ENCODE assay signal across 23 cellular contexts in the genomic region with DNA sequence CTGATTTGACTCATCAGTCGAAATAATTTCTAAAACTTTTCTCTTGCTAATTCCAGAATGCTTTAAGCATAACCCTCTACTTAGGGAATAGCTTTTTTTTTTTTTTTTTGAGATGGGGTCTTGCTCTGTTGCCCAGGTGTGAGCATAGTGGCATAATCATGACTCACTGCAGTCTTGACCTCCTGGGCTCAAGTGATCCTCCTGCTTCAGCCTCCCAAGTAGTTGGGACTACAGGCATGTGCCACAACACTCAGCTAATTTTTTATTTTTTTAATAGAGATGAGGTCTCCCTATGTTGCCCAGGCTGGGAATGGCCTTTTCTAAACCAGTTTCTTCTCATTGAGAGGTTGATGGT. TPM values are rescaled to one million over a fixed set of nuclear protein-coding genes. Genes with fewer than 3 reads are reported as not detected.
DNase-seq lines count a peak whose midpoint lies in the region; ATAC-seq, FAIRE-seq and TF ChIP-seq lines count a peak whose summit lies in the region.
"Had no signal": no experiment of that assay in that cellular context is flagged by ENCODE, and none has a peak within 500 bp of the region (broad histone marks: within the 10 kb centered on the region; RNA-seq: fewer than 3 reads in every experiment).

No MANE protein-coding gene starts in this region.

- no peak for TF ChIP-seq CTCF in HepG2 (CRISPR knock-in tag; IDR thresholded peaks at IDR 0.05)
- TF ChIP-seq CTCF in right lobe of liver (IDR thresholded peaks at IDR 0.05) = no peak
- no peak for TF ChIP-seq CTCF in RWPE1 (conservative IDR thresholded peaks at IDR 0.05; ENCODE audit: low read depth)
- no peak for TF ChIP-seq CTCF in keratinocyte (optimal IDR thresholded peaks at IDR 0.05 in 1 of 3, IDR thresholded peaks at IDR 0.05 in 1 of 3, conservative IDR thresholded peaks at IDR 0.05 in 1 of 3; ENCODE audit: extremely low read depth in 1 of 3, insufficient read depth in 2 of 3, low read length in 3 of 3)
- TF ChIP-seq CTCF in chondrocyte (IDR thresholded peaks at IDR 0.05) = no peak

- H3K9me3 ChIP-seq in HepG2 (ENCODE audit: low read length) = no peaks in the 10 kb centered on the region
- no peaks in the 10 kb centered on the region for H3K9me3 ChIP-seq in right lobe of liver
- H3K9me3 ChIP-seq in keratinocyte (ENCODE audit: control insufficient read depth, low read depth, low read length) = no peaks in the 10 kb centered on the region
- H3K9me3 ChIP-seq in thymus (ENCODE audit: control insufficient read depth) = no peaks in the 10 kb centered on the region
- H3K9me3 ChIP-seq: left lung, mucosa of descending colon, sigmoid colon had no signal

- BruUV-seq in HepG2 (replicated peaks; lab: Mats Ljungman, UMichigan) = no TSS peak

- TF ChIP-seq EP300 in HepG2 (IDR thresholded peaks at IDR 0.05; ENCODE audit: low read depth in 2 of 2, low read length in 2 of 2) = no peak
- TF ChIP-seq EP300 in HepG2 (CRISPR knock-in tag; IDR thresholded peaks at IDR 0.05; ENCODE audit: borderline replicate concordance) = no peak

- no peak overlapping the region for H3K27ac ChIP-seq in HepG2 (ENCODE audit: extremely low read length, insufficient read depth, low read length)
- H3K27ac ChIP-seq in right lobe of liver = peak overlapping the region in 1 of 3 donors; percentile 52
- peak overlapping the region; percentile 88 for H3K27ac ChIP-seq in RWPE1
- peak overlapping the region; percentile 60 for H3K27ac ChIP-seq in keratinocyte (ENCODE audit: control insufficient read depth, insufficient read depth, low read length)
- H3K27ac ChIP-seq in thymus (ENCODE audit: low read depth) = peak overlapping the region; percentile 59
- H3K27ac ChIP-seq: brain microvascular endothelial cell, left lung had no signal

- no peak overlapping the region for H3K4me3 ChIP-seq in HepG2 (replicated peaks in 1 of 3; ENCODE audit: insufficient read depth in 1 of 3, low read depth in 2 of 3, low read length in 3 of 3)
- no peak overlapping the region for H3K4me3 ChIP-seq in right lobe of liver
- H3K4me3 ChIP-seq in keratinocyte (ENCODE audit: control insufficient read depth in 2 of 3, extremely low read depth in 1 of 3, insufficient read depth in 2 of 3, low read depth in 1 of 3, low read length in 3 of 3) = no peak overlapping the region
- no peak overlapping the region for H3K4me3 ChIP-seq in thymus (ENCODE audit: low read length)
- H3K4me3 ChIP-seq: GM12878, left lung, mucosa of descending colon, sigmoid colon had no signal

- H3K27me3 Mint-ChIP-seq in chondrocyte (ENCODE audit: low read depth) = no peaks in the 10 kb centered on the region

- no peak overlapping the region for H3K27ac Mint-ChIP-seq in chondrocyte (ENCODE audit: unreplicated experiment)

- H3K9ac ChIP-seq in HepG2 (ENCODE audit: insufficient read depth, low read depth, low read length) (no peak overlapping the region), keratinocyte (ENCODE audit: control insufficient read depth, extremely low read depth, insufficient read depth, low read length) (no peak overlapping the region)

- dilution Hi-C loops in keratinocyte (cut with MboI; ENCODE audit: extremely low pct_ligation_motif_present, low sequenced_read_pairs) = no loop called here

- ATAC-seq in HepG2 (no peak), right lobe of liver (no peak), GM18858 (IDR thresholded peaks at IDR 0.05; ENCODE audit: unreplicated experiment) (no peak)
- ATAC-seq: left lung had no signal

- H3K4me2 ChIP-seq in HepG2 (ENCODE audit: low read depth, low read length) (no peak overlapping the region), keratinocyte (ENCODE audit: control insufficient read depth, extremely low read depth, insufficient read depth, low read depth, low read length) (no peak overlapping the region)

- H2AFZ ChIP-seq in HepG2 (ENCODE audit: low read length) (no peak overlapping the region), keratinocyte (ENCODE audit: control insufficient read depth, low read length) (no peak overlapping the region)

- H3K4me1 ChIP-seq in HepG2 (ENCODE audit: insufficient read depth, low read length) (peaks cover 9% of the 10 kb centered on the region), right lobe of liver (peaks cover 0 to 40% (median 15%) of the 10 kb centered on the region in 4 donors), keratinocyte (ENCODE audit: control insufficient read depth, extremely low read depth, insufficient read depth, low read length) (peaks cover 14% of the 10 kb centered on the region), thymus (ENCODE audit: control insufficient read depth, insufficient read depth, low read length) (peaks cover 50% of the 10 kb centered on the region)

- POLR2A ChIA-PET in HepG2 (lab: Yijun Ruan, JAX) = interaction anchor here (0.8 to 5.0 kb wide), 3 partner anchors 8 to 130 kb away, joined by 3 to 20 read pairs (median 3); a partner anchor contains a TSS
- POLR2A ChIA-PET in RWPE1 (lab: Yijun Ruan, JAX; ENCODE audit: low non-redundant PET) = interaction anchor here (0.5 to 0.6 kb wide), 2 partner anchors 156 to 628 kb away, joined by 3 read pairs; no protein-coding TSS in a partner anchor

- 90% methylated on average over 1 of the region's 1 CpG for WGBS in HepG2 (ENCODE audit: low lambda C conversion rate)
- 82% methylated on average over 1 of the region's 1 CpG for WGBS in right lobe of liver (ENCODE audit: insufficient coverage, low coverage, low lambda C conversion rate, missing lambda C conversion rate)
- WGBS in thymus = 92% methylated on average over 1 of the region's 1 CpG

- in situ Hi-C loops in HepG2 (cut with HindIII; ENCODE audit: extremely low pct_ligation_motif_present, low pct_unique_long_range_greater_than_20kb) = no loop called here

- H3K4me3 Mint-ChIP-seq in chondrocyte (ENCODE audit: unreplicated experiment) = no peak overlapping the region

- no peaks in the 10 kb centered on the region for H3K9me3 Mint-ChIP-seq in chondrocyte (ENCODE audit: low read depth)

- no peak for TF ChIP-seq RAD21 in HepG2 (CRISPR knock-in tag; IDR thresholded peaks at IDR 0.05)

- H3K27me3 ChIP-seq in HepG2 (ENCODE audit: control insufficient read depth in 1 of 2, insufficient read depth in 2 of 2, low read length in 2 of 2) (no peaks in the 10 kb centered on the region), right lobe of liver (no peaks in the 10 kb centered on the region), keratinocyte (ENCODE audit: control insufficient read depth, extremely low read depth, insufficient read depth, low read length) (no peaks in the 10 kb centered on the region), thymus (ENCODE audit: control insufficient read depth, insufficient read depth) (no peaks in the 10 kb centered on the region)
- H3K27me3 ChIP-seq: brain microvascular endothelial cell, left lung, sigmoid colon had no signal

- H3K4me1 Mint-ChIP-seq in chondrocyte (ENCODE audit: low read depth) = peaks cover 10% of the 10 kb centered on the region

- H3K36me3 ChIP-seq in HepG2 (replicated peaks in 1 of 2; ENCODE audit: control insufficient read depth in 1 of 2, insufficient read depth in 2 of 2, low read length in 2 of 2) (peaks cover 44 to 67% of the 10 kb centered on the region in 2 experiments), right lobe of liver (peaks cover 0 to 10% (median 2%) of the 10 kb centered on the region in 4 donors), keratinocyte (ENCODE audit: control insufficient read depth in 2 of 2, extremely low read depth in 1 of 2, insufficient read depth in 2 of 2, low read length in 2 of 2) (peaks cover 43 to 51% of the 10 kb centered on the region in 2 experiments), thymus (ENCODE audit: control insufficient read depth, insufficient read depth) (peaks cover 4% of the 10 kb centered on the region)

- TF ChIP-seq POLR2A in HepG2 (IDR thresholded peaks at IDR 0.05; ENCODE audit: insufficient read depth in 1 of 2, low read depth in 2 of 2, low read length in 2 of 2) (no peak), right lobe of liver (IDR thresholded peaks at IDR 0.05) (no peak)

- FAIRE-seq in HepG2 (lab: Jason Lieb, UNC) (no peak), keratinocyte (lab: Jason Lieb, UNC) (no peak)
- FAIRE-seq: GM12878 had no signal

- H3K9me1 ChIP-seq in keratinocyte (ENCODE audit: control insufficient read depth, extremely low read depth, insufficient read depth, low read length) = peaks cover 2% of the 10 kb centered on the region

- H3K79me2 ChIP-seq in HepG2 (ENCODE audit: insufficient read depth, low read length) (no peaks in the 10 kb centered on the region), keratinocyte (ENCODE audit: control insufficient read depth, insufficient read depth, low read length) (no peaks in the 10 kb centered on the region)

- intact Hi-C loops in HepG2 (cut with micrococcal nuclease; ENCODE audit: unreplicated experiment) (no loop called here), right lobe of liver (cut with DNase I) (loop anchor here in 1 of 2 donors (10.0 kb wide), 1 partner anchor 163 kb away; a partner anchor contains a TSS)

- peaks cover 24% of the 10 kb centered on the region for H3K36me3 Mint-ChIP-seq in chondrocyte (ENCODE audit: low read depth)

- CTCF ChIA-PET in HepG2 (lab: Yijun Ruan, JAX; ENCODE audit: low intra/inter-chr PET ratio, low total read pairs) (no interaction called here), RWPE1 (lab: Yijun Ruan, JAX) (interaction anchor here (0.7 kb wide), 1 partner anchor 148 kb away, joined by 3 read pairs; no protein-coding TSS in a partner anchor)

- DNase-seq in HepG2 (ENCODE audit: low spot score) (no peak), right lobe of liver (no peak), RWPE1 (ENCODE audit: low spot score) (no peak), keratinocyte (ENCODE audit: low read depth, low spot score) (no peak), chondrocyte (ENCODE audit: low spot score) (no peak), GM03348 (ENCODE audit: low spot score) (no peak)
- DNase-seq: activated naive CD4-positive, alpha-beta T cell treated with Interleukin-2 at 50 U/mL for 16 hours; GDM1; KBM-7; NCI-H1048; NCI-H2029; stimulated activated CD4-positive, alpha-beta T cell treated with anti-CD3 and anti-CD28 coated beads, Interleukin-2, amount 100 ng/mL, for 24 hours had no signal

- H4K20me1 ChIP-seq in HepG2 (ENCODE audit: insufficient read depth, low read length) (no peaks in the 10 kb centered on the region), keratinocyte (ENCODE audit: control insufficient read depth, extremely low read depth, insufficient read depth, low read length) (peaks cover 5% of the 10 kb centered on the region)

RNA-seq across cellular contexts. Expression of a gene that starts 13.6 kb away (rescaled TPM):
- total RNA-seq in HepG2 (2016; rRNA removed; fragmentation: Illumina TruSeq; extraction: Trizol) = 52.6 and 63.2 TPM in 2 replicates
- total RNA-seq in HepG2 (2016; cell fraction: cytosol; rRNA removed; fragmentation: Illumina TruSeq; extraction: Trizol; ENCODE audit: low read depth) = 234 and 265 TPM in 2 replicates
- 54.0 and 61.4 TPM in 2 replicates for total RNA-seq in HepG2 (2016; cell fraction: insoluble cytoplasmic fraction; rRNA removed; fragmentation: Illumina TruSeq; extraction: Trizol)
- total RNA-seq in HepG2 (2016; cell fraction: membrane; rRNA removed; fragmentation: Illumina TruSeq; extraction: Trizol) = 183 and 209 TPM in 2 replicates
- total RNA-seq in HepG2 (2016; cell fraction: nucleus; rRNA removed; fragmentation: Illumina TruSeq; extraction: Trizol) = 42.9 and 44.2 TPM in 2 replicates
- polyA plus RNA-seq in HepG2 (2011; rRNA removed) = 52.7 and 62.7 TPM in 2 replicates
- 38.3 and 51.2 TPM in 2 replicates for polyA plus RNA-seq in HepG2 (2011; cell fraction: cytosol; rRNA removed)
- polyA plus RNA-seq in HepG2 (2011; cell fraction: nucleus; rRNA removed) = 32.5 and 33.2 TPM in 2 replicates
- polyA plus RNA-seq in HepG2 (2012) = 30.6 and 32.4 TPM in 2 replicates
- polyA plus RNA-seq in HepG2 (2016; cell fraction: cytosol; fragmentation: Illumina TruSeq; extraction: Trizol; ENCODE audit: low read depth) = 2.5 and 2.8 TPM in 2 replicates
- polyA plus RNA-seq in HepG2 (2016; cell fraction: insoluble cytoplasmic fraction; fragmentation: Illumina TruSeq; extraction: Trizol; ENCODE audit: low read depth) = 63.1 and 64.9 TPM in 2 replicates
- 17.1 and 17.3 TPM in 2 replicates for polyA plus RNA-seq in HepG2 (2016; cell fraction: membrane; fragmentation: Illumina TruSeq; extraction: Trizol; ENCODE audit: low read depth)
- polyA plus RNA-seq in HepG2 (2016; cell fraction: nucleus; fragmentation: Illumina TruSeq; extraction: Trizol; ENCODE audit: insufficient read depth, low read depth) = 38.6 and 39.5 TPM in 2 replicates
- polyA minus RNA-seq in HepG2 (2011; rRNA and poly(A)+ RNA removed; ENCODE audit: low replicate concordance) = 81.5 and 261 TPM in 2 replicates
- 107 and 129 TPM in 2 replicates for polyA minus RNA-seq in HepG2 (2011; cell fraction: cytosol; rRNA and poly(A)+ RNA removed)
- polyA minus RNA-seq in HepG2 (2011; cell fraction: nucleus; rRNA and poly(A)+ RNA removed) = 109 and 138 TPM in 2 replicates
- 10 to 100 TPM; 19.9 to 30.1 (median 25.1) TPM for total RNA-seq in right lobe of liver
- polyA plus RNA-seq in keratinocyte = 9.5 to 11.5 TPM (median 10.9 TPM) in 3 replicates
- 4.6 TPM for polyA plus RNA-seq in keratinocyte (2011; ENCODE audit: low read depth)
- 6.4 and 10.7 TPM in 2 replicates for polyA plus RNA-seq in keratinocyte (2011; cell fraction: cytosol; rRNA removed)
- 10.3 and 11.5 TPM in 2 replicates for polyA plus RNA-seq in keratinocyte (2011; cell fraction: nucleus; rRNA removed)
- 5.9 and 7.9 TPM in 2 replicates for polyA plus RNA-seq in keratinocyte (2012; ENCODE audit: low replicate concordance)
- polyA minus RNA-seq in keratinocyte = 12.3 to 32.0 TPM (median 26.0 TPM) in 3 replicates
- polyA minus RNA-seq in keratinocyte (2011; cell fraction: cytosol; rRNA and poly(A)+ RNA removed) = 13.0 TPM
- 12.6 and 23.2 TPM in 2 replicates for polyA minus RNA-seq in keratinocyte (2011; cell fraction: nucleus; rRNA and poly(A)+ RNA removed)
- polyA plus RNA-seq in thymus = 37.4 TPM
- total RNA-seq in chondrocyte = 32.2 to 38.0 TPM (median 37.7 TPM) in 3 replicates

RNA-seq across cellular contexts. Expression of a gene that starts 48.4 kb away (rescaled TPM):
- 25.1 and 25.9 TPM in 2 replicates for total RNA-seq in HepG2 (2016; rRNA removed; fragmentation: Illumina TruSeq; extraction: Trizol)
- total RNA-seq in HepG2 (2016; cell fraction: cytosol; rRNA removed; fragmentation: Illumina TruSeq; extraction: Trizol; ENCODE audit: low read depth) = 11.4 and 13.4 TPM in 2 replicates
- total RNA-seq in HepG2 (2016; cell fraction: insoluble cytoplasmic fraction; rRNA removed; fragmentation: Illumina TruSeq; extraction: Trizol) = 26.9 and 27.5 TPM in 2 replicates
- 8.8 and 9.5 TPM in 2 replicates for total RNA-seq in HepG2 (2016; cell fraction: membrane; rRNA removed; fragmentation: Illumina TruSeq; extraction: Trizol)
- total RNA-seq in HepG2 (2016; cell fraction: nucleus; rRNA removed; fragmentation: Illumina TruSeq; extraction: Trizol) = 20.8 and 22.6 TPM in 2 replicates
- 17.8 and 22.6 TPM in 2 replicates for polyA plus RNA-seq in HepG2 (2011; rRNA removed)
- polyA plus RNA-seq in HepG2 (2011; cell fraction: cytosol; rRNA removed) = 18.3 and 19.9 TPM in 2 replicates
- 73.1 and 73.7 TPM in 2 replicates for polyA plus RNA-seq in HepG2 (2011; cell fraction: nucleus; rRNA removed)
- 17.0 and 17.7 TPM in 2 replicates for polyA plus RNA-seq in HepG2 (2012)
- polyA plus RNA-seq in HepG2 (2016; cell fraction: cytosol; fragmentation: Illumina TruSeq; extraction: Trizol; ENCODE audit: low read depth) = 1.7 and 1.8 TPM in 2 replicates
- 14.5 and 16.7 TPM in 2 replicates for polyA plus RNA-seq in HepG2 (2016; cell fraction: insoluble cytoplasmic fraction; fragmentation: Illumina TruSeq; extraction: Trizol; ENCODE audit: low read depth)
- 2.5 and 3.7 TPM in 2 replicates for polyA plus RNA-seq in HepG2 (2016; cell fraction: membrane; fragmentation: Illumina TruSeq; extraction: Trizol; ENCODE audit: low read depth)
- polyA plus RNA-seq in HepG2 (2016; cell fraction: nucleus; fragmentation: Illumina TruSeq; extraction: Trizol; ENCODE audit: insufficient read depth, low read depth) = 30.5 and 31.8 TPM in 2 replicates
- 36.7 and 47.6 TPM in 2 replicates for polyA minus RNA-seq in HepG2 (2011; rRNA and poly(A)+ RNA removed; ENCODE audit: low replicate concordance)
- polyA minus RNA-seq in HepG2 (2011; cell fraction: cytosol; rRNA and poly(A)+ RNA removed) = 9.6 and 11.9 TPM in 2 replicates
- polyA minus RNA-seq in HepG2 (2011; cell fraction: nucleus; rRNA and poly(A)+ RNA removed) = 34.6 and 41.8 TPM in 2 replicates
- 10 to 100 TPM in 2 of 6 experiments, 1 to 10 TPM in 4; 7.9 to 16.4 (median 9.2) TPM for total RNA-seq in right lobe of liver
- 17.8 to 30.7 TPM (median 22.9 TPM) in 3 replicates for polyA plus RNA-seq in keratinocyte
- polyA plus RNA-seq in keratinocyte (2011; ENCODE audit: low read depth) = 18.6 TPM
- polyA plus RNA-seq in keratinocyte (2011; cell fraction: cytosol; rRNA removed) = 20.8 and 22.3 TPM in 2 replicates
- 54.4 and 58.6 TPM in 2 replicates for polyA plus RNA-seq in keratinocyte (2011; cell fraction: nucleus; rRNA removed)
- 16.2 and 20.1 TPM in 2 replicates for polyA plus RNA-seq in keratinocyte (2012; ENCODE audit: low replicate concordance)
- 27.0 to 40.7 TPM (median 38.7 TPM) in 3 replicates for polyA minus RNA-seq in keratinocyte
- polyA minus RNA-seq in keratinocyte (2011; cell fraction: cytosol; rRNA and poly(A)+ RNA removed) = 10.9 TPM
- polyA minus RNA-seq in keratinocyte (2011; cell fraction: nucleus; rRNA and poly(A)+ RNA removed) = 19.9 and 25.6 TPM in 2 replicates
- 12.2 TPM for polyA plus RNA-seq in thymus
- 12.2 to 15.9 TPM (median 12.7 TPM) in 3 replicates for total RNA-seq in chondrocyte

RNA-seq across cellular contexts. Expression of a gene that starts 48.5 kb away (rescaled TPM):
- total RNA-seq in HepG2 (2016; rRNA removed; fragmentation: Illumina TruSeq; extraction: Trizol) (16.4 and 18.4 TPM in 2 replicates), right lobe of liver (1 to 10 TPM; 5.4 to 10.0 (median 6.3) TPM), chondrocyte (5.8 to 6.7 TPM (median 6.6 TPM) in 3 replicates)
- total RNA-seq in HepG2 (2016; cell fraction: cytosol; rRNA removed; fragmentation: Illumina TruSeq; extraction: Trizol; ENCODE audit: low read depth) = 2.8 and 3.0 TPM in 2 replicates
- total RNA-seq in HepG2 (2016; cell fraction: insoluble cytoplasmic fraction; rRNA removed; fragmentation: Illumina TruSeq; extraction: Trizol) = 16.5 and 18.2 TPM in 2 replicates
- total RNA-seq in HepG2 (2016; cell fraction: membrane; rRNA removed; fragmentation: Illumina TruSeq; extraction: Trizol) = 5.7 and 7.5 TPM in 2 replicates
- total RNA-seq in HepG2 (2016; cell fraction: nucleus; rRNA removed; fragmentation: Illumina TruSeq; extraction: Trizol) = 11.7 and 13.6 TPM in 2 replicates
- polyA plus RNA-seq in HepG2 (2011; rRNA removed) (13.6 and 14.1 TPM in 2 replicates), keratinocyte (12.8 to 15.7 TPM (median 14.2 TPM) in 3 replicates), thymus (11.9 TPM)
- polyA plus RNA-seq in HepG2 (2011; cell fraction: cytosol; rRNA removed) = 12.4 and 15.6 TPM in 2 replicates
- polyA plus RNA-seq in HepG2 (2011; cell fraction: nucleus; rRNA removed) = 8.7 and 9.9 TPM in 2 replicates
- polyA plus RNA-seq in HepG2 (2012) = 6.3 and 6.8 TPM in 2 replicates
- polyA plus RNA-seq in HepG2 (2016; cell fraction: cytosol; fragmentation: Illumina TruSeq; extraction: Trizol; ENCODE audit: low read depth) = 1.2 and 1.6 TPM in 2 replicates
- 14.5 and 16.0 TPM in 2 replicates for polyA plus RNA-seq in HepG2 (2016; cell fraction: insoluble cytoplasmic fraction; fragmentation: Illumina TruSeq; extraction: Trizol; ENCODE audit: low read depth)
- polyA plus RNA-seq in HepG2 (2016; cell fraction: membrane; fragmentation: Illumina TruSeq; extraction: Trizol; ENCODE audit: low read depth) = 2.6 and 3.1 TPM in 2 replicates
- 13.9 and 15.5 TPM in 2 replicates for polyA plus RNA-seq in HepG2 (2016; cell fraction: nucleus; fragmentation: Illumina TruSeq; extraction: Trizol; ENCODE audit: insufficient read depth, low read depth)
- 19.4 and 28.5 TPM in 2 replicates for polyA minus RNA-seq in HepG2 (2011; rRNA and poly(A)+ RNA removed; ENCODE audit: low replicate concordance)
- polyA minus RNA-seq in HepG2 (2011; cell fraction: cytosol; rRNA and poly(A)+ RNA removed) = 7.2 and 10.0 TPM in 2 replicates
- 18.2 and 19.9 TPM in 2 replicates for polyA minus RNA-seq in HepG2 (2011; cell fraction: nucleus; rRNA and poly(A)+ RNA removed)
- 4.5 TPM for polyA plus RNA-seq in keratinocyte (2011; ENCODE audit: low read depth)
- 8.1 and 8.7 TPM in 2 replicates for polyA plus RNA-seq in keratinocyte (2011; cell fraction: cytosol; rRNA removed)
- polyA plus RNA-seq in keratinocyte (2011; cell fraction: nucleus; rRNA removed) = 14.1 and 17.2 TPM in 2 replicates
- 7.4 and 10.6 TPM in 2 replicates for polyA plus RNA-seq in keratinocyte (2012; ENCODE audit: low replicate concordance)
- 8.1 to 12.7 TPM (median 9.6 TPM) in 3 replicates for polyA minus RNA-seq in keratinocyte
- polyA minus RNA-seq in keratinocyte (2011; cell fraction: cytosol; rRNA and poly(A)+ RNA removed) = 11.5 TPM
- polyA minus RNA-seq in keratinocyte (2011; cell fraction: nucleus; rRNA and poly(A)+ RNA removed) = 10.9 and 11.6 TPM in 2 replicates

RNA-seq across cellular contexts. Expression of a gene that starts 55.8 kb away (rescaled TPM):
- not detected in 2 replicates for total RNA-seq in HepG2 (2016; rRNA removed; fragmentation: Illumina TruSeq; extraction: Trizol)
- total RNA-seq in HepG2 (2016; cell fraction: cytosol; rRNA removed; fragmentation: Illumina TruSeq; extraction: Trizol; ENCODE audit: low read depth) = not detected in 2 replicates
- total RNA-seq in HepG2 (2016; cell fraction: insoluble cytoplasmic fraction; rRNA removed; fragmentation: Illumina TruSeq; extraction: Trizol) = not detected in 2 replicates
- not detected in 2 replicates for total RNA-seq in HepG2 (2016; cell fraction: membrane; rRNA removed; fragmentation: Illumina TruSeq; extraction: Trizol)
- not detected in 2 replicates for total RNA-seq in HepG2 (2016; cell fraction: nucleus; rRNA removed; fragmentation: Illumina TruSeq; extraction: Trizol)
- polyA plus RNA-seq in HepG2 (2011; rRNA removed) = not detected in 2 replicates
- polyA plus RNA-seq in HepG2 (2011; cell fraction: cytosol; rRNA removed) = not detected in 2 replicates
- not detected in 2 replicates for polyA plus RNA-seq in HepG2 (2011; cell fraction: nucleus; rRNA removed)
- not detected in 2 replicates for polyA plus RNA-seq in HepG2 (2012)
- polyA plus RNA-seq in HepG2 (2016; cell fraction: cytosol; fragmentation: Illumina TruSeq; extraction: Trizol; ENCODE audit: low read depth) = not detected in 2 replicates
- not detected in 2 replicates for polyA plus RNA-seq in HepG2 (2016; cell fraction: insoluble cytoplasmic fraction; fragmentation: Illumina TruSeq; extraction: Trizol; ENCODE audit: low read depth)
- polyA plus RNA-seq in HepG2 (2016; cell fraction: membrane; fragmentation: Illumina TruSeq; extraction: Trizol; ENCODE audit: low read depth) = not detected in 2 replicates
- not detected in 2 replicates for polyA plus RNA-seq in HepG2 (2016; cell fraction: nucleus; fragmentation: Illumina TruSeq; extraction: Trizol; ENCODE audit: insufficient read depth, low read depth)
- polyA minus RNA-seq in HepG2 (2011; rRNA and poly(A)+ RNA removed; ENCODE audit: low replicate concordance) = not detected in 2 replicates
- not detected in 2 replicates for polyA minus RNA-seq in HepG2 (2011; cell fraction: cytosol; rRNA and poly(A)+ RNA removed)
- not detected in 2 replicates for polyA minus RNA-seq in HepG2 (2011; cell fraction: nucleus; rRNA and poly(A)+ RNA removed)
- total RNA-seq in right lobe of liver = not detected
- 0.05 TPM in 1 of 3 replicates, not detected in the others for polyA plus RNA-seq in keratinocyte
- polyA plus RNA-seq in keratinocyte (2011; ENCODE audit: low read depth) = not detected
- not detected in 2 replicates for polyA plus RNA-seq in keratinocyte (2011; cell fraction: cytosol; rRNA removed)
- polyA plus RNA-seq in keratinocyte (2011; cell fraction: nucleus; rRNA removed) = not detected in 2 replicates
- not detected in 2 replicates for polyA plus RNA-seq in keratinocyte (2012; ENCODE audit: low replicate concordance)
- polyA minus RNA-seq in keratinocyte = not detected in 3 replicates
- polyA minus RNA-seq in keratinocyte (2011; cell fraction: cytosol; rRNA and poly(A)+ RNA removed) = not detected
- not detected in 2 replicates for polyA minus RNA-seq in keratinocyte (2011; cell fraction: nucleus; rRNA and poly(A)+ RNA removed)
- polyA plus RNA-seq in thymus = 0.18 TPM
- not detected in 3 replicates for total RNA-seq in chondrocyte
- total RNA-seq: dermis microvascular lymphatic vessel endothelial cell; GM12878; left lung; mucosa of descending colon; NCI-H460; omental fat pad; sigmoid colon; T-helper 2 cell treated with Interferon-gamma antibody and Interleukin-4, amounts not matched to agents 100 ng/mL and 5 ng/mL, for 36 hours had no signal
- polyA plus RNA-seq: GM12878, sigmoid colon had no signal
